In the genomic region with DNA sequence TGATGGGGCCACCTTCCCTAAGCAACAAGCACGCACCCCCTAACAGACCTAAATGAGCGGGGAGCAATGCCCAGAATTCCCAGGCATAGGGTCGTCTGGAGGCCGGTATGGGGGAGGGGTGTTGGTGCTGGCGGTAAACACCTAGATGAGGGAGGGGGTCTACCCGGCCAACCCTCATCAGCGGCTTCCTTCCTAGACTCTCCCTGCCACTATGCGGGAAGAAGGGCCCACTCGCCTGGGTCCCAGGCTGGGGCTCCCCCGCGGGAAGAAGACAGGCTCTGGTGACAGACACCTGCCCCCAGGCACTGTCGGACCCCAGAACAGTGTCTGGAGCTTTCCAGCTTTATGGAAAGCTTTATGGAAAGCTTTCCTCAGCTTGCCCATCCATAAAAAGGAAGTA, we compare ENCODE assay signal across 29 cellular contexts.
A peak's percentile ranks its signal among the peaks of the same experiment; 100 is the strongest.
DNase-seq lines count a peak whose midpoint lies in the region; ATAC-seq, FAIRE-seq and TF ChIP-seq lines count a peak whose summit lies in the region.
"Had no signal": no experiment of that assay in that cellular context is flagged by ENCODE, and none has a peak within 500 bp of the region (broad histone marks: within the 10 kb centered on the region; RNA-seq: fewer than 3 reads in every experiment).

No MANE protein-coding gene starts in this region.

- no peaks in the 10 kb centered on the region for H3K27me3 ChIP-seq in GM23338 (ENCODE audit: insufficient read depth)
- H3K27me3 ChIP-seq in neuronal stem cell (ENCODE audit: control insufficient read depth in 3 of 3, insufficient read depth in 3 of 3, low read depth in 1 of 3, low read length in 3 of 3), result no peaks in the 10 kb centered on the region
- H3K27me3 ChIP-seq: BE2C, BLaER1 had no signal

- ATAC-seq in GM23338 (no peak), WTC11 (peak; percentile 41; the same call in 1 of the 2 replicates)
- ATAC-seq: GM12878 had no signal

- no peak overlapping the region for H3K4me3 ChIP-seq in GM23338
- no peak overlapping the region for H3K4me3 ChIP-seq in kidney (ENCODE audit: low read length in 2 of 2)
- no peak overlapping the region for H3K4me3 ChIP-seq in neuronal stem cell (ENCODE audit: low read length in 2 of 2)
- H3K4me3 ChIP-seq: BLaER1, GM12878 had no signal

- no peaks in the 10 kb centered on the region for H3K36me3 Mint-ChIP-seq in GM23338 (ENCODE audit: low read depth)
- no peaks in the 10 kb centered on the region for H3K36me3 Mint-ChIP-seq in WTC11
- H3K36me3 Mint-ChIP-seq: CD14-positive monocyte; CD4-positive, alpha-beta memory T cell; CD4-positive, CD25-positive, alpha-beta regulatory T cell; CD8-positive, alpha-beta memory T cell had no signal

- POLR2A ChIA-PET in WTC11 (lab: Charles Lee), result no interaction called here

- H4K20me1 ChIP-seq in GM23338 (replicated peaks; ENCODE audit: insufficient read depth), result no peaks in the 10 kb centered on the region
- H4K20me1 ChIP-seq: BLaER1 had no signal

- H4K91ac ChIP-seq in neuronal stem cell (ENCODE audit: low read depth, low read length, poor library complexity), result no peak overlapping the region

- H3K9me2 ChIP-seq in GM23338 (ENCODE audit: insufficient read depth), result no peaks in the 10 kb centered on the region

- peak overlapping the region; percentile 100 for H2AK5ac ChIP-seq in neuronal stem cell (ENCODE audit: low read depth, low read length)

- H3K14ac ChIP-seq in neuronal stem cell (ENCODE audit: low read length), result no peak overlapping the region

- H2BK5ac ChIP-seq in neuronal stem cell (ENCODE audit: low read length), result peak overlapping the region; percentile 60

- no peak overlapping the region for H3K9ac ChIP-seq in kidney (ENCODE audit: low read length in 2 of 2)
- H3K9ac ChIP-seq in neuronal stem cell (ENCODE audit: low read depth, low read length, poor library complexity), result no peak overlapping the region
- H3K9ac ChIP-seq: BLaER1 had no signal

- intact Hi-C loops in kidney (cut with DNase I), result no loop called here

- H2BK12ac ChIP-seq in neuronal stem cell (ENCODE audit: low read length), result peak overlapping the region; percentile 66

- H4K8ac ChIP-seq in neuronal stem cell (ENCODE audit: low read depth, low read length), result no peak overlapping the region

- H3K18ac ChIP-seq in neuronal stem cell (ENCODE audit: low read length), result peak overlapping the region; percentile 88

- H3K4me1 ChIP-seq in GM23338 (ENCODE audit: insufficient read depth) (peaks cover 30% of the 10 kb centered on the region), kidney (ENCODE audit: control insufficient read depth in 1 of 2, insufficient read depth in 1 of 2, low read depth in 1 of 2, low read length in 2 of 2) (no peaks in the 10 kb centered on the region), neuronal stem cell (ENCODE audit: control insufficient read depth in 2 of 2, insufficient read depth in 1 of 2, low read depth in 1 of 2, low read length in 2 of 2) (peaks cover 8 to 16% of the 10 kb centered on the region in 2 donors)
- H3K4me1 ChIP-seq: BE2C had no signal

- no peak overlapping the region for H3K23ac ChIP-seq in neuronal stem cell (ENCODE audit: low read depth, low read length, poor library complexity)

- CTCF ChIA-PET in WTC11 (lab: Charles Lee), result no interaction called here

- TF ChIP-seq CTCF in GM23338 (conservative IDR thresholded peaks at IDR 0.05; ENCODE audit: low read depth in 2 of 2) (no peak), WTC11 (IDR thresholded peaks at IDR 0.05) (no peak), kidney (IDR thresholded peaks at IDR 0.05; ENCODE audit: borderline replicate concordance, extremely low read depth, insufficient read depth) (no peak)

- no peak overlapping the region for H3K4ac ChIP-seq in neuronal stem cell (ENCODE audit: low read length)

- H3K27me3 Mint-ChIP-seq in GM23338 (ENCODE audit: insufficient read depth, low read depth, poor library complexity) (no peaks in the 10 kb centered on the region), WTC11 (ENCODE audit: low read depth) (peaks cover 8% of the 10 kb centered on the region)
- H3K27me3 Mint-ChIP-seq: CD4-positive, alpha-beta memory T cell; CD4-positive, CD25-positive, alpha-beta regulatory T cell; CD8-positive, alpha-beta memory T cell had no signal

- H3K9me3 ChIP-seq in kidney (ENCODE audit: control insufficient read depth in 1 of 2, low read length in 2 of 2) (no peaks in the 10 kb centered on the region), neuronal stem cell (replicated peaks in 1 of 2; ENCODE audit: control insufficient read depth in 2 of 2, insufficient read depth in 1 of 2, low read depth in 1 of 2, low read length in 2 of 2) (no peaks in the 10 kb centered on the region)
- H3K9me3 ChIP-seq: BE2C had no signal

- H3K4me2 ChIP-seq in GM23338 (no peak overlapping the region), neuronal stem cell (ENCODE audit: insufficient read depth, low read length, poor library complexity, severe bottlenecking) (no peak overlapping the region)
- H3K4me2 ChIP-seq: BLaER1 had no signal

- H2BK15ac ChIP-seq in neuronal stem cell (ENCODE audit: low read length), result peak overlapping the region; percentile 98

- H3K27ac ChIP-seq in GM23338 (ENCODE audit: low read depth), result no peak overlapping the region
- no peak overlapping the region for H3K27ac ChIP-seq in kidney (ENCODE audit: low read depth in 2 of 2, low read length in 2 of 2)
- H3K27ac ChIP-seq in neuronal stem cell (replicated peaks; ENCODE audit: low read length), result no peak overlapping the region
- H3K27ac ChIP-seq: BLaER1 had no signal

- H3K4me3 Mint-ChIP-seq in GM23338 (no peak overlapping the region), WTC11 (no peak overlapping the region)
- H3K4me3 Mint-ChIP-seq: CD14-positive monocyte; CD4-positive, alpha-beta memory T cell; CD4-positive, CD25-positive, alpha-beta regulatory T cell; CD8-positive, alpha-beta memory T cell had no signal

- H3K27ac Mint-ChIP-seq in GM23338 (no peak overlapping the region), WTC11 (no peak overlapping the region)
- H3K27ac Mint-ChIP-seq: CD14-positive monocyte; CD4-positive, alpha-beta memory T cell; CD4-positive, CD25-positive, alpha-beta regulatory T cell had no signal

- WGBS in neuronal stem cell (ENCODE audit: extremely low coverage in 2 of 2, insufficient read length in 2 of 2, insufficient replicate concordance in 1 of 2), 2 donors, result no CpG with 5 or more reads among the region's 12 CpGs

- H3K79me1 ChIP-seq in neuronal stem cell (ENCODE audit: low read depth, low read length), result peaks cover 2% of the 10 kb centered on the region

- H3F3A ChIP-seq in GM23338 (replicated peaks; ENCODE audit: low read depth), result no peaks in the 10 kb centered on the region

- H3K9me3 Mint-ChIP-seq in GM23338 (no peaks in the 10 kb centered on the region), WTC11 (no peaks in the 10 kb centered on the region)

- H3K4me1 Mint-ChIP-seq in GM23338 (peaks cover 25% of the 10 kb centered on the region), WTC11 (peaks cover 27% of the 10 kb centered on the region)
- H3K4me1 Mint-ChIP-seq: CD14-positive monocyte; CD4-positive, alpha-beta memory T cell; CD8-positive, alpha-beta memory T cell had no signal

- H2AFZ ChIP-seq in GM23338 (no peak overlapping the region), neuronal stem cell (ENCODE audit: low read length) (no peak overlapping the region)

- no peaks in the 10 kb centered on the region for H3K36me3 ChIP-seq in GM23338 (ENCODE audit: insufficient read depth)
- no peaks in the 10 kb centered on the region for H3K36me3 ChIP-seq in kidney (ENCODE audit: control insufficient read depth in 1 of 2, insufficient read depth in 2 of 2, low read length in 2 of 2)
- H3K36me3 ChIP-seq in neuronal stem cell (replicated peaks in 1 of 2; ENCODE audit: control insufficient read depth in 2 of 2, insufficient read depth in 2 of 2, low read length in 2 of 2), result no peaks in the 10 kb centered on the region
- H3K36me3 ChIP-seq: BE2C, BLaER1 had no signal

- DNase-seq in GM23338 (ENCODE audit: low spot score) (peak; percentile 20), WTC11 (ENCODE audit: low spot score) (no peak), kidney (peak; percentile 52), neuronal stem cell (ENCODE audit: low spot score) (no peak), NCI-H187 (lab: John Stamatoyannopoulos, UW) (no peak), iPS-NIHi11 (ENCODE audit: low spot score) (no peak), inferior parietal cortex (ENCODE audit: extremely low spot score) (no peak)
- DNase-seq in stimulated activated CD4-positive, alpha-beta T cell treated with anti-CD3 and anti-CD28 coated beads, Interleukin-4, amount 100 ng/mL, for 4 hours, result no peak
- DNase-seq: 8988T; ACHN; BE2C; C1 segment of cervical spinal cord; CD4-positive, alpha-beta memory T cell; CD4-positive, CD25-positive, alpha-beta regulatory T cell; CD8-positive, alpha-beta memory T cell; COR-L47; DMS 273 treated with DMSO at 0.1 percent for 48 hours; DMS153; DMS53; DMS79; DND-41; EL; GDM1 had no signal

- H3K79me2 ChIP-seq in GM23338 (replicated peaks; ENCODE audit: insufficient read depth), result no peaks in the 10 kb centered on the region

- peak overlapping the region; percentile 82 for H2BK120ac ChIP-seq in neuronal stem cell (ENCODE audit: low read depth, low read length)

- no peak for FAIRE-seq in kidney (lab: Jason Lieb, UNC)
- FAIRE-seq: A204.1, GM12878, GM12892, GM18507 had no signal

TF ChIP-seq in GM23338, 12 proteins besides CTCF, POLR2A, EP300 and RAD21 (continues in another document):
- TF ChIP-seq NANOG (IDR thresholded peaks at IDR 0.05; ENCODE audit: borderline replicate concordance) (no peak), ZNF331 (CRISPR knock-in tag; IDR thresholded peaks at IDR 0.05; ENCODE audit: low read depth) (no peak), CREB1 (CRISPR knock-in tag; IDR thresholded peaks at IDR 0.05; ENCODE audit: low read depth) (no peak)

TF ChIP-seq in WTC11, 78 proteins besides CTCF, POLR2A, EP300 and RAD21:
- no peak for TF ChIP-seq ZNF317 (CRISPR knock-in tag; IDR thresholded peaks at IDR 0.05; ENCODE audit: borderline replicate concordance, low read depth)
- TF ChIP-seq, protein P1, sequence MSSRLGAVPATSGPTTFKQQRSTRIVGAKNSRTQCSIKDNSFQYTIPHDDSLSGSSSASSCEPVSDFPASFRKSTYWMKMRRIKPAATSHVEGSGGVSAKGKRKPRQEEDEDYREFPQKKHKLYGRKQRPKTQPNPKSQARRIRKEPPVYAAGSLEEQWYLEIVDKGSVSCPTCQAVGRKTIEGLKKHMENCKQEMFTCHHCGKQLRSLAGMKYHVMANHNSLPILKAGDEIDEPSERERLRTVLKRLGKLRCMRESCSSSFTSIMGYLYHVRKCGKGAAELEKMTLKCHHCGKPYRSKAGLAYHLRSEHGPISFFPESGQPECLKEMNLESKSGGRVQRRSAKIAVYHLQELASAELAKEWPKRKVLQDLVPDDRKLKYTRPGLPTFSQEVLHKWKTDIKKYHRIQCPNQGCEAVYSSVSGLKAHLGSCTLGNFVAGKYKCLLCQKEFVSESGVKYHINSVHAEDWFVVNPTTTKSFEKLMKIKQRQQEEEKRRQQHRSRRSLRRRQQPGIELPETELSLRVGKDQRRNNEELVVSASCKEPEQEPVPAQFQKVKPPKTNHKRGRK (CRISPR knock-in tag; IDR thresholded peaks at IDR 0.05; ENCODE audit: borderline replicate concordance), result no peak

Comparison
In these comparisons a context has a peak if more than half of its experiments do, and no peak if none do; other contexts are left out.
1. DNase-seq: peak in GM23338 (single experiment) and kidney (single experiment); none in WTC11 (single experiment), neuronal stem cell (single experiment), NCI-H187 (0 of 2), stimulated activated CD4-positive, alpha-beta T cell treated with anti-CD3 and anti-CD28 coated beads, Interleukin-4, amount 100 ng/mL, for 4 hours (0 of 2), iPS-NIHi11 (single experiment) and inferior parietal cortex (single experiment).